In genomic region chr1:36160388-36160948, GRCh38 we compare ENCODE assay signal across 8 cellular contexts. TPM values are rescaled to one million over a fixed set of nuclear protein-coding genes. Genes with fewer than 3 reads are reported as not detected.
A peak's percentile ranks its signal among the peaks of the same experiment; 100 is the strongest.
DNase-seq lines count a peak whose midpoint lies in the region; ATAC-seq, FAIRE-seq and TF ChIP-seq lines count a peak whose summit lies in the region.

No MANE protein-coding gene starts in this region.

- TSS peak; percentile 54 for BruUV-seq in GM12878 (replicated peaks; lab: Mats Ljungman, UMichigan)

- WGBS in GM12878 (ENCODE audit: insufficient coverage, insufficient replicate concordance, low lambda C conversion rate, missing lambda C conversion rate), result 48% methylated on average over 4 of the region's 4 CpGs
- WGBS in mesenchymal stem cell, result 62% methylated on average over 4 of the region's 4 CpGs
- 40 to 70% methylated on average over 4 of the region's 4 CpGs for WGBS in upper lobe of left lung, 2 donors

- no peaks in the 10 kb centered on the region; the same call in 1 of the 2 replicates for H4K20me1 ChIP-seq in GM12878 (ENCODE audit: control insufficient read depth, insufficient read depth)

- H2AFZ ChIP-seq in GM12878 (ENCODE audit: control insufficient read depth, low read depth, low read length), result peak overlapping the region; percentile 36; the same call in 1 of the 2 replicates
- H2AFZ ChIP-seq in mesenchymal stem cell (ENCODE audit: low read depth, low read length), result no peak overlapping the region

- peak overlapping the region; percentile 83 for H3K4me3 Mint-ChIP-seq in activated naive CD4-positive, alpha-beta T cell treated with anti-CD3 and anti-CD28 coated beads for 36 hours

- peak overlapping the region; percentile 67 to 90 for H3K18ac ChIP-seq in mesenchymal stem cell (ENCODE audit: low read depth in 1 of 2, low read length in 2 of 2)

- H3K4me1 Mint-ChIP-seq in activated naive CD4-positive, alpha-beta T cell treated with anti-CD3 and anti-CD28 coated beads for 36 hours (ENCODE audit: low read depth), result peaks cover 55% of the 10 kb centered on the region

- H3K36me3 ChIP-seq in GM12878 (ENCODE audit: control insufficient read depth in 2 of 2, insufficient read depth in 2 of 2, low read length in 1 of 2), result peaks cover 0 to 8% of the 10 kb centered on the region in 2 experiments; a peak in 2 of 4 replicates
- H3K36me3 ChIP-seq in mesenchymal stem cell (ENCODE audit: control insufficient read depth in 1 of 2, insufficient read depth in 2 of 2, low read depth in 1 of 2, low read length in 2 of 2), result peaks cover 23 to 30% of the 10 kb centered on the region in 2 experiments
- H3K36me3 ChIP-seq in upper lobe of left lung, result no peaks in the 10 kb centered on the region
- H3K36me3 ChIP-seq in mucosa of descending colon (ENCODE audit: low read depth), result no peaks in the 10 kb centered on the region

- H3K27ac ChIP-seq in GM12878 (ENCODE audit: control insufficient read depth, insufficient read depth) (peak overlapping the region; percentile 95), mesenchymal stem cell (ENCODE audit: low read length, poor library complexity, severe bottlenecking) (peak overlapping the region; percentile 93), upper lobe of left lung (peak overlapping the region; percentile 86 to 100 (median 100))

- H3K27ac Mint-ChIP-seq in activated naive CD4-positive, alpha-beta T cell treated with anti-CD3 and anti-CD28 coated beads for 36 hours, result peak overlapping the region; percentile 93

- H2AK5ac ChIP-seq in mesenchymal stem cell (ENCODE audit: low read length, severe bottlenecking), result peak overlapping the region; percentile 64

- no peak for TF ChIP-seq RAD21 in GM12878 (IDR thresholded peaks at IDR 0.05; ENCODE audit: insufficient read depth, low read depth, low read length)

- H3K23ac ChIP-seq in mesenchymal stem cell (ENCODE audit: low read length in 2 of 2), result peak overlapping the region in 1 of 2 experiments; percentile 3

- in situ Hi-C loops in GM12878 (cut with MboI), result no loop called here

- CTCF ChIA-PET in activated naive CD4-positive, alpha-beta T cell treated with anti-CD3 and anti-CD28 coated beads for 36 hours (lab: Charles Lee), result interaction anchor here (0.6 to 5.8 kb wide), 11 partner anchors 10 to 190 kb away, joined by 3 to 75 read pairs (median 5); partner anchors contain the start of genes THRAP3 and TRAPPC3
- CTCF ChIA-PET in GM12878 (lab: Yijun Ruan, JAX), result interaction anchor here (0.8 to 7.3 kb wide), 16 partner anchors 10 to 288 kb away, joined by 3 to 136 read pairs (median 4); partner anchors contain the start of genes THRAP3 and TRAPPC3

- H4K91ac ChIP-seq in mesenchymal stem cell (ENCODE audit: low read length), result peak overlapping the region; percentile 74

- no peak for ATAC-seq in GM12878
- ATAC-seq in upper lobe of left lung (ENCODE audit: low FRiP score in 2 of 2), result no peak
- no peak for ATAC-seq in HG02623 (IDR thresholded peaks at IDR 0.05; ENCODE audit: unreplicated experiment)
- no peak for ATAC-seq in mucosa of descending colon

- H3K27me3 Mint-ChIP-seq in activated naive CD4-positive, alpha-beta T cell treated with anti-CD3 and anti-CD28 coated beads for 36 hours (ENCODE audit: low read depth), result no peaks in the 10 kb centered on the region

- H3K79me2 ChIP-seq in GM12878 (ENCODE audit: control insufficient read depth, insufficient read depth, low read length), result peaks cover 93% of the 10 kb centered on the region

- peak; percentile 18 for DNase-seq in activated naive CD4-positive, alpha-beta T cell treated with anti-CD3 and anti-CD28 coated beads for 36 hours
- no peak for DNase-seq in activated naive CD4-positive, alpha-beta T cell treated with Interleukin-2 at 50 U/mL for 16 hours
- DNase-seq in GM12878 (ENCODE audit: low read depth, low spot score) (no peak), mesenchymal stem cell (no peak), upper lobe of left lung (no peak), mucosa of descending colon (no peak)
- no peak for DNase-seq in activated CD4-positive, alpha-beta T cell treated with anti-CD3 and anti-CD28 coated beads, Interleukin-2, amount 50 U/mL, for 48 hours

- TF ChIP-seq EP300 in GM12878 (IDR thresholded peaks at IDR 0.05; ENCODE audit: borderline replicate concordance in 1 of 2, control insufficient read depth in 1 of 2, low read depth in 2 of 2, low read length in 2 of 2), result no peak
- no peak for TF ChIP-seq EP300 in upper lobe of left lung (IDR thresholded peaks at IDR 0.05)

- no peak overlapping the region for H3K14ac ChIP-seq in mesenchymal stem cell (ENCODE audit: low read length in 2 of 2)

- H3K36me3 Mint-ChIP-seq in activated naive CD4-positive, alpha-beta T cell treated with anti-CD3 and anti-CD28 coated beads for 36 hours (ENCODE audit: low read depth), result peaks cover 16% of the 10 kb centered on the region

- H3K9ac ChIP-seq in GM12878 (ENCODE audit: control insufficient read depth, insufficient read depth, low read length), result peak overlapping the region; percentile 89
- peak overlapping the region; percentile 90 for H3K9ac ChIP-seq in mesenchymal stem cell (ENCODE audit: low read length)

- TF ChIP-seq POLR2A in GM12878 (IDR thresholded peaks at IDR 0.05; ENCODE audit: low read depth, low read length) (no peak), upper lobe of left lung (IDR thresholded peaks at IDR 0.05) (no peak)

- POLR2A ChIA-PET in GM12878 (lab: Charles Lee), result interaction anchor here (0.6 to 5.4 kb wide), 11 partner anchors 9 to 1349 kb away, joined by 3 to 86 read pairs (median 5); partner anchors contain the start of genes THRAP3 and TRAPPC3

- H3K9me3 Mint-ChIP-seq in activated naive CD4-positive, alpha-beta T cell treated with anti-CD3 and anti-CD28 coated beads for 36 hours, result no peaks in the 10 kb centered on the region

- H3K27me3 ChIP-seq in GM12878 (replicated peaks in 1 of 2; ENCODE audit: control insufficient read depth in 2 of 2, insufficient read depth in 2 of 2, low read length in 1 of 2) (no peaks in the 10 kb centered on the region), mesenchymal stem cell (ENCODE audit: control insufficient read depth in 1 of 2, insufficient read depth in 1 of 2, low read length in 2 of 2) (no peaks in the 10 kb centered on the region), upper lobe of left lung (no peaks in the 10 kb centered on the region)

- H2BK15ac ChIP-seq in mesenchymal stem cell (ENCODE audit: low read depth, poor library complexity, severe bottlenecking), result peak overlapping the region; percentile 84

- H3K4me3 ChIP-seq in GM12878 (peak overlapping the region; percentile 85), mesenchymal stem cell (ENCODE audit: insufficient read depth in 1 of 2, low read depth in 1 of 2, low read length in 2 of 2) (peak overlapping the region in 1 of 2 experiments; percentile 81), upper lobe of left lung (peak overlapping the region in 3 of 4 donors; percentile 31 to 42 (median 41)), mucosa of descending colon (no peak overlapping the region)

- no peak for TF ChIP-seq CTCF in GM12878 (IDR thresholded peaks at IDR 0.05 in 2 of 3, conservative IDR thresholded peaks at IDR 0.05 in 1 of 3; ENCODE audit: control insufficient read depth in 2 of 3, extremely low read depth in 1 of 3, insufficient read depth in 1 of 3, low read depth in 3 of 3, low read length in 3 of 3)
- no peak for TF ChIP-seq CTCF in upper lobe of left lung (IDR thresholded peaks at IDR 0.05)
- TF ChIP-seq CTCF in mucosa of descending colon (IDR thresholded peaks at IDR 0.05), result no peak

- H3K4me1 ChIP-seq in GM12878 (ENCODE audit: control insufficient read depth, insufficient read depth, low read length) (peaks cover 51% of the 10 kb centered on the region), mesenchymal stem cell (ENCODE audit: control insufficient read depth, insufficient read depth, low read depth, low read length) (peaks cover 34% of the 10 kb centered on the region), upper lobe of left lung (peaks cover 62 to 77% (median 73%) of the 10 kb centered on the region in 4 donors), mucosa of descending colon (ENCODE audit: low read depth) (peaks cover 26% of the 10 kb centered on the region)

- H4K8ac ChIP-seq in mesenchymal stem cell (ENCODE audit: low read length), result peak overlapping the region; percentile 27

- peak overlapping the region; percentile 9 for H2BK5ac ChIP-seq in mesenchymal stem cell (ENCODE audit: low read depth, low read length, poor library complexity, severe bottlenecking)

- peak overlapping the region; percentile 70 for H3K4me2 ChIP-seq in GM12878 (ENCODE audit: control insufficient read depth, insufficient read depth)
- peak overlapping the region; percentile 87 for H3K4me2 ChIP-seq in mesenchymal stem cell (ENCODE audit: low read length, poor library complexity, severe bottlenecking)

- no peak overlapping the region for H2BK12ac ChIP-seq in mesenchymal stem cell (ENCODE audit: low read length in 2 of 2)

- peak overlapping the region; percentile 77 for H2BK120ac ChIP-seq in mesenchymal stem cell (ENCODE audit: low read depth, low read length)

- SMC1A ChIA-PET in GM12878 (lab: Charles Lee; ENCODE audit: uncharacterized antibody, unreplicated experiment), result interaction anchor here (1.4 to 7.5 kb wide), 7 partner anchors 10 to 226 kb away, joined by 4 to 135 read pairs (median 7); partner anchors contain the start of gene TRAPPC3

- FAIRE-seq in GM12878 (lab: Jason Lieb, UNC), result no peak

- H3K9me3 ChIP-seq in GM12878 (replicated peaks; ENCODE audit: control insufficient read depth, insufficient read depth, low read length) (no peaks in the 10 kb centered on the region), mesenchymal stem cell (ENCODE audit: control insufficient read depth, low read length) (no peaks in the 10 kb centered on the region), upper lobe of left lung (no peaks in the 10 kb centered on the region), mucosa of descending colon (no peaks in the 10 kb centered on the region)

- RAD21 ChIA-PET in GM12878 (lab: Charles Lee; ENCODE audit: unreplicated experiment), result interaction anchor here (0.9 to 6.3 kb wide), 7 partner anchors 10 to 252 kb away, joined by 3 to 146 read pairs (median 12); partner anchors contain the start of genes THRAP3 and TRAPPC3

- intact Hi-C loops in activated naive CD4-positive, alpha-beta T cell treated with anti-CD3 and anti-CD28 coated beads for 36 hours (cut with micrococcal nuclease), result loop anchor here (2.0 kb wide), 1 partner anchor 226 kb away; no protein-coding TSS in a partner anchor
- intact Hi-C loops in GM12878 (cut with micrococcal nuclease; ENCODE audit: unreplicated experiment), result no loop called here
- intact Hi-C loops in mucosa of descending colon (cut with DNase I, micrococcal nuclease), result no loop called here

- H3K4ac ChIP-seq in mesenchymal stem cell (ENCODE audit: low read depth in 1 of 2, low read length in 2 of 2), result peak overlapping the region; percentile 66 to 73

- no peaks in the 10 kb centered on the region for H3K79me1 ChIP-seq in mesenchymal stem cell (replicated peaks; ENCODE audit: low read length, poor library complexity, severe bottlenecking)

RNA-seq across cellular contexts. Expression of gene MAP7D1, which starts 4.5 kb away (rescaled TPM):
- total RNA-seq in activated naive CD4-positive, alpha-beta T cell treated with anti-CD3 and anti-CD28 coated beads for 36 hours, result 100 to 1,000 TPM; 106 TPM
- total RNA-seq in GM12878 (2013; cell fraction: nucleolus; rRNA removed), result 40.9 and 49.7 TPM in 2 replicates
- total RNA-seq in GM12878 (2014; rRNA removed) (36.2 and 44.4 TPM in 2 replicates), GM12878 (2014; rRNA removed; fragmentation: Illumina TruSeq; extraction: Trizol) (26.9 and 32.0 TPM in 2 replicates), GM12878 (2021) (95.6 and 97.6 TPM in 2 replicates), upper lobe of left lung (100 to 1,000 TPM; 129 to 290 (median 153) TPM), mucosa of descending colon (100 to 1,000 TPM in 1 of 3 donors, 10 to 100 TPM in 2; 41.5 to 161 (median 61.9) TPM)
- polyA plus RNA-seq in GM12878 (2011; ENCODE audit: low read depth), result 26.1 TPM
- polyA plus RNA-seq in GM12878 (2011; rRNA removed) (10.2 and 16.4 TPM in 2 replicates), GM12878 (2014; fragmentation: Illumina TruSeq; extraction: Trizol) (17.8 and 38.9 TPM in 2 replicates), GM12878 (2014; fragmentation: Nextera tagmentation; extraction: Ambion mirVana) (10 to 100 TPM in 1 of 2 experiments, 1 to 10 TPM in 1; 4.4 to 11.2 TPM), GM12878 (2014; rRNA removed) (45.3 and 55.6 TPM in 2 replicates), GM12878 (2016; fragmentation: Nextera tagmentation; extraction: Ambion mirVana) (10 to 100 TPM; 10.0 to 14.4 TPM)
- 16.5 and 22.1 TPM in 2 replicates for polyA plus RNA-seq in GM12878 (2011; cell fraction: cytosol; rRNA removed)
- 40.7 and 54.8 TPM in 2 replicates for polyA plus RNA-seq in GM12878 (2011; cell fraction: nucleus; rRNA removed)
- polyA plus RNA-seq in GM12878 (2012), result 34.5 and 44.0 TPM in 2 replicates
- polyA minus RNA-seq in GM12878 (2011; rRNA and poly(A)+ RNA removed), result 9.6 and 19.9 TPM in 2 replicates
- polyA minus RNA-seq in GM12878 (2011; cell fraction: cytosol; rRNA and poly(A)+ RNA removed), result 19.1 and 22.8 TPM in 2 replicates
- polyA minus RNA-seq in GM12878 (2011; cell fraction: nucleus; rRNA and poly(A)+ RNA removed), result 8.7 and 20.3 TPM in 2 replicates
- polyA plus RNA-seq in mesenchymal stem cell (2013, experiment 1 of 2), result 97.8 TPM
- polyA plus RNA-seq in mesenchymal stem cell (2013, experiment 2 of 2), result 97.8 TPM

RNA-seq across cellular contexts. Expression of gene TRAPPC3, which starts 11.2 kb away (rescaled TPM):
- 10 to 100 TPM; 35.9 to 37.6 TPM for total RNA-seq in activated naive CD4-positive, alpha-beta T cell treated with anti-CD3 and anti-CD28 coated beads for 36 hours
- 29.1 and 32.2 TPM in 2 replicates for total RNA-seq in GM12878 (2013; cell fraction: nucleolus; rRNA removed)
- total RNA-seq in GM12878 (2014; rRNA removed) (68.0 and 72.2 TPM in 2 replicates), GM12878 (2014; rRNA removed; fragmentation: Illumina TruSeq; extraction: Trizol) (59.7 and 59.9 TPM in 2 replicates), GM12878 (2021) (54.4 and 60.0 TPM in 2 replicates), upper lobe of left lung (100 to 1,000 TPM in 2 of 6 donors, 10 to 100 TPM in 4; 65.8 to 120 (median 75.5) TPM), mucosa of descending colon (10 to 100 TPM; 55.7 to 86.6 (median 57.7) TPM)
- polyA plus RNA-seq in GM12878 (2011; ENCODE audit: low read depth), result 43.1 TPM
- polyA plus RNA-seq in GM12878 (2011; rRNA removed) (75.3 and 80.2 TPM in 2 replicates), GM12878 (2014; fragmentation: Illumina TruSeq; extraction: Trizol) (77.8 and 93.7 TPM in 2 replicates), GM12878 (2014; fragmentation: Nextera tagmentation; extraction: Ambion mirVana) (10 to 100 TPM; 14.7 to 24.5 TPM), GM12878 (2014; rRNA removed) (73.1 and 74.9 TPM in 2 replicates), GM12878 (2016; fragmentation: Nextera tagmentation; extraction: Ambion mirVana) (100 to 1,000 TPM; 113 to 122 TPM)
- 60.3 and 63.1 TPM in 2 replicates for polyA plus RNA-seq in GM12878 (2011; cell fraction: cytosol; rRNA removed)
- 37.8 and 39.7 TPM in 2 replicates for polyA plus RNA-seq in GM12878 (2011; cell fraction: nucleus; rRNA removed)
- polyA plus RNA-seq in GM12878 (2012), result 39.8 and 44.0 TPM in 2 replicates
- 22.7 and 23.2 TPM in 2 replicates for polyA minus RNA-seq in GM12878 (2011; rRNA and poly(A)+ RNA removed)
- 11.0 and 13.9 TPM in 2 replicates for polyA minus RNA-seq in GM12878 (2011; cell fraction: cytosol; rRNA and poly(A)+ RNA removed)
- 6.9 and 11.8 TPM in 2 replicates for polyA minus RNA-seq in GM12878 (2011; cell fraction: nucleus; rRNA and poly(A)+ RNA removed)
- polyA plus RNA-seq in mesenchymal stem cell (2013, experiment 1 of 2), result 78.6 TPM
- polyA plus RNA-seq in mesenchymal stem cell (2013, experiment 2 of 2), result 81.9 TPM

RNA-seq across cellular contexts. Expression of gene COL8A2, which starts 35.4 kb away (rescaled TPM):
- total RNA-seq in activated naive CD4-positive, alpha-beta T cell treated with anti-CD3 and anti-CD28 coated beads for 36 hours, result under 1 TPM in 1 of 2 experiments, not detected in 1; 0.07 TPM
- 0.10 and 0.29 TPM in 2 replicates for total RNA-seq in GM12878 (2013; cell fraction: nucleolus; rRNA removed)
- 0.05 TPM in 1 of 2 replicates, not detected in the other for total RNA-seq in GM12878 (2014; rRNA removed)
- total RNA-seq in GM12878 (2014; rRNA removed; fragmentation: Illumina TruSeq; extraction: Trizol), result not detected in 2 replicates
- 0.08 TPM in 1 of 2 replicates, not detected in the other for total RNA-seq in GM12878 (2021)
- 0.05 TPM for polyA plus RNA-seq in GM12878 (2011; ENCODE audit: low read depth)
- polyA plus RNA-seq in GM12878 (2011; rRNA removed), result not detected in 2 replicates
- polyA plus RNA-seq in GM12878 (2011; cell fraction: cytosol; rRNA removed), result not detected in 2 replicates
- polyA plus RNA-seq in GM12878 (2011; cell fraction: nucleus; rRNA removed), result 0.03 TPM in 1 of 2 replicates, not detected in the other
- polyA plus RNA-seq in GM12878 (2012), result 0.03 and 0.07 TPM in 2 replicates
- 0.01 TPM in 1 of 2 replicates, not detected in the other for polyA plus RNA-seq in GM12878 (2014; fragmentation: Illumina TruSeq; extraction: Trizol)
- not detected for polyA plus RNA-seq in GM12878 (2014; fragmentation: Nextera tagmentation; extraction: Ambion mirVana)
- polyA plus RNA-seq in GM12878 (2014; rRNA removed), result 0.03 TPM in 1 of 2 replicates, not detected in the other
- not detected for polyA plus RNA-seq in GM12878 (2016; fragmentation: Nextera tagmentation; extraction: Ambion mirVana)
- not detected in 2 replicates for polyA minus RNA-seq in GM12878 (2011; rRNA and poly(A)+ RNA removed)
- not detected in 2 replicates for polyA minus RNA-seq in GM12878 (2011; cell fraction: cytosol; rRNA and poly(A)+ RNA removed)
- polyA minus RNA-seq in GM12878 (2011; cell fraction: nucleus; rRNA and poly(A)+ RNA removed), result not detected in 2 replicates
- polyA plus RNA-seq in mesenchymal stem cell (2013, experiment 1 of 2), result 0.25 TPM
- polyA plus RNA-seq in mesenchymal stem cell (2013, experiment 2 of 2), result 0.22 TPM
- total RNA-seq in upper lobe of left lung, result 10 to 100 TPM in 3 of 6 donors, 1 to 10 TPM in 3; 2.5 to 20.8 (median 11.4) TPM
- 1 to 10 TPM in 2 of 3 donors, under 1 TPM in 1; 0.58 to 4.5 (median 1.5) TPM for total RNA-seq in mucosa of descending colon
